In the genomic region with DNA sequence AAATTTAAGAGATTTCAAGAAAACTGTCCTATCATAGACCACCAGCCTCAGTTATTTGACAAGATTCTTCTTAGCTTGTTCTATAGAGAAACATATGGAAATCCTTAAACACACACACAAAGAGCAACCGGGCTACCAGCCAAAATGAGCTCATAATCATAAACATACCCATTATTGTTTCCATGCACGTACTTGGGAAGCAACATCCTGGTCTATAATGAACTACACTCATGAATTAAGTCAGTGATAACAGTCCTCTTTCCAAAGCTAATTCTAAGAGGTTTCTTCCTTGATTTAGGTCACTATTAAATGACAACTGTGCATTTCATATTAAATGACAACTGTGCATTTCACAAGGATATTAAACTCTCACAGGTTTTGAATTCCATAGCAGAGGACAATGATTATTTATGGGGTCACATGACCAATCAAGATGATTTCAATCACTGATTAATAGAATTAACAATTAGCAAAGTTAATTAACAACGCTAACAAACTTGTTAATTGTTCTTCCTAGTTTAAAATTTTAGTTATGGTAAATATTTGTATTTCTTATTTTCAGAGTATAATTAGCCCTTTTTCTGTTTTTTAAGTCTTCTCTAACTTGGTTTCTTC, we compare ENCODE assay signal across 1 cellular context.
A peak's percentile ranks its signal among the peaks of the same experiment; 100 is the strongest.
TF ChIP-seq lines count a peak whose summit lies in the region.

No MANE protein-coding gene starts in this region.

TF ChIP-seq in HEK293, 187 proteins besides CTCF, POLR2A, EP300 and RAD21 (continued from another document and continues in another):
- TF ChIP-seq, protein P1, sequence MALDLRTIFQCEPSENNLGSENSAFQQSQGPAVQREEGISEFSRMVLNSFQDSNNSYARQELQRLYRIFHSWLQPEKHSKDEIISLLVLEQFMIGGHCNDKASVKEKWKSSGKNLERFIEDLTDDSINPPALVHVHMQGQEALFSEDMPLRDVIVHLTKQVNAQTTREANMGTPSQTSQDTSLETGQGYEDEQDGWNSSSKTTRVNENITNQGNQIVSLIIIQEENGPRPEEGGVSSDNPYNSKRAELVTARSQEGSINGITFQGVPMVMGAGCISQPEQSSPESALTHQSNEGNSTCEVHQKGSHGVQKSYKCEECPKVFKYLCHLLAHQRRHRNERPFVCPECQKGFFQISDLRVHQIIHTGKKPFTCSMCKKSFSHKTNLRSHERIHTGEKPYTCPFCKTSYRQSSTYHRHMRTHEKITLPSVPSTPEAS (tag by site-specific recombination; IDR thresholded peaks at IDR 0.05) = peak; percentile 58; the same call in 1 of the 2 replicates
- TF ChIP-seq ZSCAN16 (tag by site-specific recombination; IDR thresholded peaks at IDR 0.05) = no peak
- no peak for TF ChIP-seq ZNF354C (tag by site-specific recombination; IDR thresholded peaks at IDR 0.05; ENCODE audit: borderline replicate concordance, low read depth)
- no peak for TF ChIP-seq ZNF133 (tag by site-specific recombination; IDR thresholded peaks at IDR 0.05)
- TF ChIP-seq ZBTB1 (tag by site-specific recombination; IDR thresholded peaks at IDR 0.05) = no peak
- no peak for TF ChIP-seq ZNF248 (tag by site-specific recombination; IDR thresholded peaks at IDR 0.05)
- TF ChIP-seq ZXDB (tag by site-specific recombination; IDR thresholded peaks at IDR 0.05) = peak; percentile 76
- TF ChIP-seq KLF16 (tag by site-specific recombination; IDR thresholded peaks at IDR 0.05) = no peak
- no peak for TF ChIP-seq ZNF433 (tag by site-specific recombination; IDR thresholded peaks at IDR 0.05; ENCODE audit: low read depth)
- no peak for TF ChIP-seq KLF7 (tag by site-specific recombination; IDR thresholded peaks at IDR 0.05; ENCODE audit: borderline replicate concordance)
- no peak for TF ChIP-seq ZBTB21 (tag by site-specific recombination; IDR thresholded peaks at IDR 0.05)
- 0 out of 2 replicates have a peak, but pooled peaks have one; percentile 16 for TF ChIP-seq ZNF501 (tag by site-specific recombination; IDR thresholded peaks at IDR 0.05)
- no peak for TF ChIP-seq ZNF571 (tag by site-specific recombination; IDR thresholded peaks at IDR 0.05)
- TF ChIP-seq ZNF140 (tag by site-specific recombination; IDR thresholded peaks at IDR 0.05) = no peak
- no peak for TF ChIP-seq ZNF792 (tag by site-specific recombination; IDR thresholded peaks at IDR 0.05)
- TF ChIP-seq, protein P2, sequence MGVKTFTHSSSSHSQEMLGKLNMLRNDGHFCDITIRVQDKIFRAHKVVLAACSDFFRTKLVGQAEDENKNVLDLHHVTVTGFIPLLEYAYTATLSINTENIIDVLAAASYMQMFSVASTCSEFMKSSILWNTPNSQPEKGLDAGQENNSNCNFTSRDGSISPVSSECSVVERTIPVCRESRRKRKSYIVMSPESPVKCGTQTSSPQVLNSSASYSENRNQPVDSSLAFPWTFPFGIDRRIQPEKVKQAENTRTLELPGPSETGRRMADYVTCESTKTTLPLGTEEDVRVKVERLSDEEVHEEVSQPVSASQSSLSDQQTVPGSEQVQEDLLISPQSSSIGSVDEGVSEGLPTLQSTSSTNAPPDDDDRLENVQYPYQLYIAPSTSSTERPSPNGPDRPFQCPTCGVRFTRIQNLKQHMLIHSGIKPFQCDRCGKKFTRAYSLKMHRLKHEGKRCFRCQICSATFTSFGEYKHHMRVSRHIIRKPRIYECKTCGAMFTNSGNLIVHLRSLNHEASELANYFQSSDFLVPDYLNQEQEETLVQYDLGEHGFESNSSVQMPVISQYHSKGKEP (tag by site-specific recombination; IDR thresholded peaks at IDR 0.05) = peak; percentile 84
- peak; percentile 23; the same call in 1 of the 2 replicates for TF ChIP-seq MZF1 (tag by site-specific recombination; IDR thresholded peaks at IDR 0.05; ENCODE audit: borderline replicate concordance)
- TF ChIP-seq, protein P3, sequence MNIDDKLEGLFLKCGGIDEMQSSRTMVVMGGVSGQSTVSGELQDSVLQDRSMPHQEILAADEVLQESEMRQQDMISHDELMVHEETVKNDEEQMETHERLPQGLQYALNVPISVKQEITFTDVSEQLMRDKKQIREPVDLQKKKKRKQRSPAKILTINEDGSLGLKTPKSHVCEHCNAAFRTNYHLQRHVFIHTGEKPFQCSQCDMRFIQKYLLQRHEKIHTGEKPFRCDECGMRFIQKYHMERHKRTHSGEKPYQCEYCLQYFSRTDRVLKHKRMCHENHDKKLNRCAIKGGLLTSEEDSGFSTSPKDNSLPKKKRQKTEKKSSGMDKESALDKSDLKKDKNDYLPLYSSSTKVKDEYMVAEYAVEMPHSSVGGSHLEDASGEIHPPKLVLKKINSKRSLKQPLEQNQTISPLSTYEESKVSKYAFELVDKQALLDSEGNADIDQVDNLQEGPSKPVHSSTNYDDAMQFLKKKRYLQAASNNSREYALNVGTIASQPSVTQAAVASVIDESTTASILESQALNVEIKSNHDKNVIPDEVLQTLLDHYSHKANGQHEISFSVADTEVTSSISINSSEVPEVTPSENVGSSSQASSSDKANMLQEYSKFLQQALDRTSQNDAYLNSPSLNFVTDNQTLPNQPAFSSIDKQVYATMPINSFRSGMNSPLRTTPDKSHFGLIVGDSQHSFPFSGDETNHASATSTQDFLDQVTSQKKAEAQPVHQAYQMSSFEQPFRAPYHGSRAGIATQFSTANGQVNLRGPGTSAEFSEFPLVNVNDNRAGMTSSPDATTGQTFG (tag by site-specific recombination; IDR thresholded peaks at IDR 0.05; ENCODE audit: borderline replicate concordance) = no peak
- no peak for TF ChIP-seq ZNF404 (tag by site-specific recombination; IDR thresholded peaks at IDR 0.05)
- TF ChIP-seq, protein P4, sequence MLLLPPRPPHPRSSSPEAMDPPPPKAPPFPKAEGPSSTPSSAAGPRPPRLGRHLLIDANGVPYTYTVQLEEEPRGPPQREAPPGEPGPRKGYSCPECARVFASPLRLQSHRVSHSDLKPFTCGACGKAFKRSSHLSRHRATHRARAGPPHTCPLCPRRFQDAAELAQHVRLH (tag by site-specific recombination; IDR thresholded peaks at IDR 0.05) = peak; percentile 72
- TF ChIP-seq ZFHX2 (tag by site-specific recombination; conservative IDR thresholded peaks at IDR 0.05) = no peak
- TF ChIP-seq, protein P5, sequence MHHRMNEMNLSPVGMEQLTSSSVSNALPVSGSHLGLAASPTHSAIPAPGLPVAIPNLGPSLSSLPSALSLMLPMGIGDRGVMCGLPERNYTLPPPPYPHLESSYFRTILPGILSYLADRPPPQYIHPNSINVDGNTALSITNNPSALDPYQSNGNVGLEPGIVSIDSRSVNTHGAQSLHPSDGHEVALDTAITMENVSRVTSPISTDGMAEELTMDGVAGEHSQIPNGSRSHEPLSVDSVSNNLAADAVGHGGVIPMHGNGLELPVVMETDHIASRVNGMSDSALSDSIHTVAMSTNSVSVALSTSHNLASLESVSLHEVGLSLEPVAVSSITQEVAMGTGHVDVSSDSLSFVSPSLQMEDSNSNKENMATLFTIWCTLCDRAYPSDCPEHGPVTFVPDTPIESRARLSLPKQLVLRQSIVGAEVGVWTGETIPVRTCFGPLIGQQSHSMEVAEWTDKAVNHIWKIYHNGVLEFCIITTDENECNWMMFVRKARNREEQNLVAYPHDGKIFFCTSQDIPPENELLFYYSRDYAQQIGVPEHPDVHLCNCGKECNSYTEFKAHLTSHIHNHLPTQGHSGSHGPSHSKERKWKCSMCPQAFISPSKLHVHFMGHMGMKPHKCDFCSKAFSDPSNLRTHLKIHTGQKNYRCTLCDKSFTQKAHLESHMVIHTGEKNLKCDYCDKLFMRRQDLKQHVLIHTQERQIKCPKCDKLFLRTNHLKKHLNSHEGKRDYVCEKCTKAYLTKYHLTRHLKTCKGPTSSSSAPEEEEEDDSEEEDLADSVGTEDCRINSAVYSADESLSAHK (tag by site-specific recombination; IDR thresholded peaks at IDR 0.05) = peak; percentile 69
- peak; percentile 50; the same call in 1 of the 2 replicates for TF ChIP-seq GLI2 (tag by site-specific recombination; IDR thresholded peaks at IDR 0.05; ENCODE audit: borderline replicate concordance, low read depth)
- TF ChIP-seq ZNF843 (tag by site-specific recombination; IDR thresholded peaks at IDR 0.05) = peak; percentile 92
- TF ChIP-seq, protein P6, sequence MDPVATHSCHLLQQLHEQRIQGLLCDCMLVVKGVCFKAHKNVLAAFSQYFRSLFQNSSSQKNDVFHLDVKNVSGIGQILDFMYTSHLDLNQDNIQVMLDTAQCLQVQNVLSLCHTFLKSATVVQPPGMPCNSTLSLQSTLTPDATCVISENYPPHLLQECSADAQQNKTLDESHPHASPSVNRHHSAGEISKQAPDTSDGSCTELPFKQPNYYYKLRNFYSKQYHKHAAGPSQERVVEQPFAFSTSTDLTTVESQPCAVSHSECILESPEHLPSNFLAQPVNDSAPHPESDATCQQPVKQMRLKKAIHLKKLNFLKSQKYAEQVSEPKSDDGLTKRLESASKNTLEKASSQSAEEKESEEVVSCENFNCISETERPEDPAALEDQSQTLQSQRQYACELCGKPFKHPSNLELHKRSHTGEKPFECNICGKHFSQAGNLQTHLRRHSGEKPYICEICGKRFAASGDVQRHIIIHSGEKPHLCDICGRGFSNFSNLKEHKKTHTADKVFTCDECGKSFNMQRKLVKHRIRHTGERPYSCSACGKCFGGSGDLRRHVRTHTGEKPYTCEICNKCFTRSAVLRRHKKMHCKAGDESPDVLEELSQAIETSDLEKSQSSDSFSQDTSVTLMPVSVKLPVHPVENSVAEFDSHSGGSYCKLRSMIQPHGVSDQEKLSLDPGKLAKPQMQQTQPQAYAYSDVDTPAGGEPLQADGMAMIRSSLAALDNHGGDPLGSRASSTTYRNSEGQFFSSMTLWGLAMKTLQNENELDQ (tag by site-specific recombination; IDR thresholded peaks at IDR 0.05; ENCODE audit: low read depth) = no peak
- no peak for TF ChIP-seq ZNF174 (tag by site-specific recombination; IDR thresholded peaks at IDR 0.05)
- TF ChIP-seq GLI4 (tag by site-specific recombination; IDR thresholded peaks at IDR 0.05) = no peak
- TF ChIP-seq ZNF324 (tag by site-specific recombination; IDR thresholded peaks at IDR 0.05) = 0 out of 2 replicates have a peak, but pooled peaks have one; percentile 29
- peak; percentile 82 for TF ChIP-seq ZSCAN30 (tag by site-specific recombination; IDR thresholded peaks at IDR 0.05)
- no peak for TF ChIP-seq ZNF623 (tag by site-specific recombination; IDR thresholded peaks at IDR 0.05)
- no peak for TF ChIP-seq GLIS2 (tag by site-specific recombination; IDR thresholded peaks at IDR 0.05)
- TF ChIP-seq ZNF184 (tag by site-specific recombination; IDR thresholded peaks at IDR 0.05) = peak; percentile 65; the same call in 1 of the 2 replicates
- peak; percentile 88 for TF ChIP-seq OSR2 (tag by site-specific recombination; IDR thresholded peaks at IDR 0.05)
- peak; percentile 55; the same call in 1 of the 2 replicates for TF ChIP-seq OVOL3 (tag by site-specific recombination; IDR thresholded peaks at IDR 0.05)
- no peak for TF ChIP-seq TRIM28 (IDR thresholded peaks at IDR 0.05; ENCODE audit: borderline replicate concordance, low read length)
- TF ChIP-seq, protein P7, sequence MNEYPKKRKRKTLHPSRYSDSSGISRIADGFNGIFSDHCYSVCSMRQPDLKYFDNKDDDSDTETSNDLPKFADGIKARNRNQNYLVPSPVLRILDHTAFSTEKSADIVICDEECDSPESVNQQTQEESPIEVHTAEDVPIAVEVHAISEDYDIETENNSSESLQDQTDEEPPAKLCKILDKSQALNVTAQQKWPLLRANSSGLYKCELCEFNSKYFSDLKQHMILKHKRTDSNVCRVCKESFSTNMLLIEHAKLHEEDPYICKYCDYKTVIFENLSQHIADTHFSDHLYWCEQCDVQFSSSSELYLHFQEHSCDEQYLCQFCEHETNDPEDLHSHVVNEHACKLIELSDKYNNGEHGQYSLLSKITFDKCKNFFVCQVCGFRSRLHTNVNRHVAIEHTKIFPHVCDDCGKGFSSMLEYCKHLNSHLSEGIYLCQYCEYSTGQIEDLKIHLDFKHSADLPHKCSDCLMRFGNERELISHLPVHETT (tag by site-specific recombination; IDR thresholded peaks at IDR 0.05) = peak; percentile 83; the same call in 1 of the 2 replicates
- no peak for TF ChIP-seq ZNF132 (tag by site-specific recombination; IDR thresholded peaks at IDR 0.05; ENCODE audit: borderline replicate concordance)
- TF ChIP-seq, protein P8, sequence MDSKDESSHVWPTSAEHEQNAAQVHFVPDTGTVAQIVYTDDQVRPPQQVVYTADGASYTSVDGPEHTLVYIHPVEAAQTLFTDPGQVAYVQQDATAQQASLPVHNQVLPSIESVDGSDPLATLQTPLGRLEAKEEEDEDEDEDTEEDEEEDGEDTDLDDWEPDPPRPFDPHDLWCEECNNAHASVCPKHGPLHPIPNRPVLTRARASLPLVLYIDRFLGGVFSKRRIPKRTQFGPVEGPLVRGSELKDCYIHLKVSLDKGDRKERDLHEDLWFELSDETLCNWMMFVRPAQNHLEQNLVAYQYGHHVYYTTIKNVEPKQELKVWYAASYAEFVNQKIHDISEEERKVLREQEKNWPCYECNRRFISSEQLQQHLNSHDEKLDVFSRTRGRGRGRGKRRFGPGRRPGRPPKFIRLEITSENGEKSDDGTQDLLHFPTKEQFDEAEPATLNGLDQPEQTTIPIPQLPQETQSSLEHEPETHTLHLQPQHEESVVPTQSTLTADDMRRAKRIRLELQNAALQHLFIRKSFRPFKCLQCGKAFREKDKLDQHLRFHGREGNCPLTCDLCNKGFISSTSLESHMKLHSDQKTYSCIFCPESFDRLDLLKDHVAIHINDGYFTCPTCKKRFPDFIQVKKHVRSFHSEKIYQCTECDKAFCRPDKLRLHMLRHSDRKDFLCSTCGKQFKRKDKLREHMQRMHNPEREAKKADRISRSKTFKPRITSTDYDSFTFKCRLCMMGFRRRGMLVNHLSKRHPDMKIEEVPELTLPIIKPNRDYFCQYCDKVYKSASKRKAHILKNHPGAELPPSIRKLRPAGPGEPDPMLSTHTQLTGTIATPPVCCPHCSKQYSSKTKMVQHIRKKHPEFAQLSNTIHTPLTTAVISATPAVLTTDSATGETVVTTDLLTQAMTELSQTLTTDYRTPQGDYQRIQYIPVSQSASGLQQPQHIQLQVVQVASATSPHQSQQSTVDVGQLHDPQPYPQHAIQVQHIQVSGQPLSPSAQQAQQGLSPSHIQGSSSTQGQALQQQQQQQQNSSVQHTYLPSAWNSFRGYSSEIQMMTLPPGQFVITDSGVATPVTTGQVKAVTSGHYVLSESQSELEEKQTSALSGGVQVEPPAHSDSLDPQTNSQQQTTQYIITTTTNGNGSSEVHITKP (tag by site-specific recombination; IDR thresholded peaks at IDR 0.05) = peak; percentile 65; the same call in 1 of the 2 replicates
- no peak for TF ChIP-seq ZNF785 (tag by site-specific recombination; IDR thresholded peaks at IDR 0.05)
- no peak for TF ChIP-seq WT1 (tag by site-specific recombination; IDR thresholded peaks at IDR 0.05)
- no peak for TF ChIP-seq ZNF311 (tag by site-specific recombination; IDR thresholded peaks at IDR 0.05; ENCODE audit: borderline replicate concordance)
- TF ChIP-seq, protein P9, sequence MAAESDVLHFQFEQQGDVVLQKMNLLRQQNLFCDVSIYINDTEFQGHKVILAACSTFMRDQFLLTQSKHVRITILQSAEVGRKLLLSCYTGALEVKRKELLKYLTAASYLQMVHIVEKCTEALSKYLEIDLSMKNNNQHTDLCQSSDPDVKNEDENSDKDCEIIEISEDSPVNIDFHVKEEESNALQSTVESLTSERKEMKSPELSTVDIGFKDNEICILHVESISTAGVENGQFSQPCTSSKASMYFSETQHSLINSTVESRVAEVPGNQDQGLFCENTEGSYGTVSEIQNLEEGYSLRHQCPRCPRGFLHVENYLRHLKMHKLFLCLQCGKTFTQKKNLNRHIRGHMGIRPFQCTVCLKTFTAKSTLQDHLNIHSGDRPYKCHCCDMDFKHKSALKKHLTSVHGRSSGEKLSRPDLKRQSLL (tag by site-specific recombination; IDR thresholded peaks at IDR 0.05) = no peak
- TF ChIP-seq ZNF626 (tag by site-specific recombination; IDR thresholded peaks at IDR 0.05) = no peak
- TF ChIP-seq ZBTB48 (tag by site-specific recombination; IDR thresholded peaks at IDR 0.05) = no peak
- peak; percentile 75 for TF ChIP-seq ZNF2 (tag by site-specific recombination; IDR thresholded peaks at IDR 0.05)
- TF ChIP-seq ZNF776 (tag by site-specific recombination; IDR thresholded peaks at IDR 0.05; ENCODE audit: borderline replicate concordance) = no peak
- no peak for TF ChIP-seq ZBTB8A (tag by site-specific recombination; IDR thresholded peaks at IDR 0.05)
